ENCODE assay signal across 9 cellular contexts in the genomic region with DNA sequence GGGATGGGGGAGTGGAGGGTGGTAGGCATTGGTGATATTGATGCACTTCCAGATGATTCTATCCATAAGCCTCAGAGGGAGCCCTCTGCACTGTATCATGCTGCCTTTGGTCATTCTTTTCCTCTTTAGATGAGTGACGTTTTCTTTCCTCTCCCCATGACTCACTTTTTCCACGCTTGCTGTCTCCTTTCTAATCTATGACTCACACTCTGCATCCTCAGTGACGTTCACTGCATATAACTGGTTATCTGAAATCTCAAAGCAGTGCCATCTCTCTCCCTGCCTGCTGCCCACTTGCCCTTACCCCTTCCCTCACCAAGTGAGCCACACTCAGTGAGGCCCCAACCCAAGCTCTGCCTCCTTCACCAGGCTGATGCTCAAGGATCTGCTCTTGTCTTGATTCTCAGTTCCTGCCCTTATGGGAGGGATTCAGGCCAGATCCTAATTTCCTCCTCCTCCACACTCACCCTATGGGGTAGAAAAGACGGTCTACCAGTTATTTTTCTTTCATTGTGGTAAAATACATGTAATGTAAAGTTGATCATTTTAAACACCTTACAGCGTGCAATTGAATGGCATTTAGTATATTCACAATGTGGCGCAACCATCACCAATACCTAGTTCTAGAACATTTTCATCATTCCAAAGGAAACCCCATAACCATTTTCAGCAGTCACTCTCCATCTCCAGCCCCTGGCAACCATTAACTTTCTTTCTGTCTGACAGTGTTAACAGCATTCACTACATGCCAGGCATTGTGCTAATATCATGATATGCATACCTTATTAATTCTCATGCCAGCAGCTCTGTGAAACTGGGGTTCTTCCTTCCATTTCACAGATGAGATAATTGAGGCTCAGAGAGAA. TPM values are rescaled to one million over a fixed set of nuclear protein-coding genes. Genes with fewer than 3 reads are reported as not detected.
A peak's percentile ranks its signal among the peaks of the same experiment; 100 is the strongest.
DNase-seq lines count a peak whose midpoint lies in the region; ATAC-seq and TF ChIP-seq lines count a peak whose summit lies in the region.
"Had no signal": no experiment of that assay in that cellular context is flagged by ENCODE, and none has a peak within 500 bp of the region (broad histone marks: within the 10 kb centered on the region; RNA-seq: fewer than 3 reads in every experiment).

No MANE protein-coding gene starts in this region.

- peak overlapping the region; percentile 86 for H3K27ac Mint-ChIP-seq in activated naive CD8-positive, alpha-beta T cell treated with anti-CD3 and anti-CD28 coated beads for 36 hours

- H3K4me1 Mint-ChIP-seq in activated naive CD8-positive, alpha-beta T cell treated with anti-CD3 and anti-CD28 coated beads for 36 hours, result peaks cover 30% of the 10 kb centered on the region

- ATAC-seq in GM21723 (IDR thresholded peaks at IDR 0.05; ENCODE audit: unreplicated experiment) (no peak), HG03135 (IDR thresholded peaks at IDR 0.05; ENCODE audit: unreplicated experiment) (no peak)

- H3K9me3 Mint-ChIP-seq in activated naive CD8-positive, alpha-beta T cell treated with anti-CD3 and anti-CD28 coated beads for 36 hours, result peaks cover 16% of the 10 kb centered on the region

- peak overlapping the region; percentile 17 for H3K27ac ChIP-seq in muscle layer of duodenum (ENCODE audit: low read length)

- DNase-seq in BJ (ENCODE audit: low read depth) (peak; percentile 85), HUDEP-2 (lab: John Stamatoyannopoulos, UW; ENCODE audit: unreplicated experiment in 76 of 76) (peak in 46 of 76 experiments; percentile 7 to 91 (median 58)), NCI-H1930 (lab: John Stamatoyannopoulos, UW) (no peak), activated gamma-delta T cell treated with Interleukin-2 at 50 U/mL for 16 hours (no peak)
- peak; percentile 58 for DNase-seq in activated naive CD8-positive, alpha-beta T cell treated with anti-CD3 and anti-CD28 coated beads for 36 hours
- DNase-seq: activated effector memory CD4-positive, alpha-beta T cell treated with Interleukin-2 at 50 U/mL for 16 hours had no signal

- no peaks in the 10 kb centered on the region for H3K4me1 ChIP-seq in muscle layer of duodenum (ENCODE audit: control insufficient read depth in 1 of 2, insufficient read depth in 2 of 2, low read length in 2 of 2)

- POLR2A ChIA-PET in BJ (lab: Charles Lee), result no interaction called here

- no peaks in the 10 kb centered on the region for H3K27me3 ChIP-seq in BJ (ENCODE audit: control insufficient read depth, insufficient read depth, low read length)
- H3K27me3 ChIP-seq in muscle layer of duodenum (ENCODE audit: low read depth, low read length), result no peaks in the 10 kb centered on the region

- peaks cover 24% of the 10 kb centered on the region for H3K27me3 Mint-ChIP-seq in activated naive CD8-positive, alpha-beta T cell treated with anti-CD3 and anti-CD28 coated beads for 36 hours

- no peaks in the 10 kb centered on the region for H3K9me3 ChIP-seq in muscle layer of duodenum (ENCODE audit: control insufficient read depth in 1 of 2, low read length in 2 of 2)

- CTCF ChIA-PET in BJ (lab: Yijun Ruan, JAX), result no interaction called here

- H3K4me3 Mint-ChIP-seq in activated naive CD8-positive, alpha-beta T cell treated with anti-CD3 and anti-CD28 coated beads for 36 hours, result peak overlapping the region; percentile 29

- no peaks in the 10 kb centered on the region for H3K36me3 ChIP-seq in BJ (ENCODE audit: control insufficient read depth, insufficient read depth, low read length)
- H3K36me3 ChIP-seq in muscle layer of duodenum (ENCODE audit: control insufficient read depth in 1 of 2, insufficient read depth in 2 of 2, low read length in 2 of 2), result no peaks in the 10 kb centered on the region

- TF ChIP-seq CTCF in BJ (IDR thresholded peaks at IDR 0.05; ENCODE audit: insufficient read depth, low read depth, low read length), result no peak

- no peak overlapping the region for H3K4me3 ChIP-seq in BJ (ENCODE audit: low read depth, low read length)
- H3K4me3 ChIP-seq in muscle layer of duodenum (ENCODE audit: low read depth in 1 of 2, low read length in 2 of 2), result no peak overlapping the region

- peaks cover 10% of the 10 kb centered on the region for H3K36me3 Mint-ChIP-seq in activated naive CD8-positive, alpha-beta T cell treated with anti-CD3 and anti-CD28 coated beads for 36 hours

RNA-seq across cellular contexts. Expression of gene PTGS1, which starts 31.8 kb away (rescaled TPM):
- polyA plus RNA-seq in BJ (2011; rRNA removed), result 72.6 and 102 TPM in 2 replicates
- polyA minus RNA-seq in BJ (2011; rRNA and poly(A)+ RNA removed), result 50.8 and 56.1 TPM in 2 replicates
- under 1 TPM; 0.47 to 0.62 TPM for total RNA-seq in activated naive CD8-positive, alpha-beta T cell treated with anti-CD3 and anti-CD28 coated beads for 36 hours

Comparison
In these comparisons a context has a peak if more than half of its experiments do, and no peak if none do; other contexts are left out.
1. DNase-seq: peak in BJ (single experiment), HUDEP-2 (46 of 76) and activated naive CD8-positive, alpha-beta T cell treated with anti-CD3 and anti-CD28 coated beads for 36 hours (single experiment); none in NCI-H1930 (0 of 2) and activated gamma-delta T cell treated with Interleukin-2 at 50 U/mL for 16 hours (single experiment).